25 cellular contexts compared by ENCODE assay signal in genomic region chr11:78927511-78927910, GRCh38.
"Had no signal": no experiment of that assay in that cellular context is flagged by ENCODE, and none has a peak within 500 bp of the region (broad histone marks: within the 10 kb centered on the region; RNA-seq: fewer than 3 reads in every experiment).

No MANE protein-coding gene starts in this region.

- H3K9me3 Mint-ChIP-seq: activated B cell treated with CpG ODN at 0.5 μM for 24 hours; activated T-cell treated with anti-CD3 and anti-CD28 coated beads, Interleukin-2, amount 50 U/mL, for 4 hours; activated T-helper 2 cell treated with anti-CD3 and anti-CD28 coated beads, Interferon-gamma antibody, Interleukin-2, Interleukin-4, amounts not matched to agents 10 μg/mL and 5 μg/mL and 100 μg/mL, durations not matched to agents 14 hours and 24 hours and 36 hours had no signal

- H3K4me3 Mint-ChIP-seq: activated B cell treated with CpG ODN at 0.5 μM for 24 hours; activated CD4-positive, alpha-beta T cell treated with anti-CD3 and anti-CD28 coated beads for 36 hours; activated naive CD8-positive, alpha-beta T cell; activated T-cell treated with anti-CD3 and anti-CD28 coated beads, Interleukin-2, amount 50 U/mL, for 4 hours; naive thymus-derived CD8-positive, alpha-beta T cell had no signal

- H3K27ac ChIP-seq: adrenal gland, ascending aorta, colonic mucosa, esophagus muscularis mucosa, left ventricle myocardium inferior, sigmoid colon, testis, upper lobe of left lung had no signal

- H3K9me3 ChIP-seq: adrenal gland, ascending aorta, colonic mucosa, esophagus muscularis mucosa, left ventricle myocardium inferior, sigmoid colon, testis, upper lobe of left lung had no signal

- H3K36me3 ChIP-seq: adrenal gland, ascending aorta, colonic mucosa, esophagus muscularis mucosa, left ventricle myocardium inferior, sigmoid colon, upper lobe of left lung had no signal

- H3K27ac Mint-ChIP-seq: activated B cell treated with CpG ODN at 0.5 μM for 24 hours; activated CD4-positive, alpha-beta T cell treated with anti-CD3 and anti-CD28 coated beads for 36 hours; activated naive CD8-positive, alpha-beta T cell; activated T-helper 2 cell treated with anti-CD3 and anti-CD28 coated beads, Interferon-gamma antibody, Interleukin-2, Interleukin-4, amounts not matched to agents 10 μg/mL and 5 μg/mL and 100 μg/mL, durations not matched to agents 14 hours and 24 hours and 36 hours; naive thymus-derived CD8-positive, alpha-beta T cell; progenitor cell of endocrine pancreas had no signal

- H3K36me3 Mint-ChIP-seq: activated naive CD8-positive, alpha-beta T cell; naive thymus-derived CD8-positive, alpha-beta T cell had no signal

- H3K27me3 Mint-ChIP-seq: progenitor cell of endocrine pancreas had no signal

- H3K4me3 ChIP-seq: adrenal gland, ascending aorta, colonic mucosa, esophagus muscularis mucosa, left ventricle myocardium inferior, sigmoid colon, testis, upper lobe of left lung had no signal

- DNase-seq: activated B cell treated with CpG ODN at 0.5 μM for 24 hours; activated CD4-positive, alpha-beta T cell treated with anti-CD3 and anti-CD28 coated beads for 36 hours; activated CD4-positive, alpha-beta T cell treated with anti-CD3 and anti-CD28 coated beads, Interleukin-2, amount 50 U/mL, for 4 hours; activated CD8-positive, alpha-beta memory T cell treated with anti-CD3 and anti-CD28 coated beads, Interleukin-2, amount 50 U/mL, for 48 hours; activated naive CD4-positive, alpha-beta T cell; activated T-cell treated with anti-CD3 and anti-CD28 coated beads, Interleukin-2, amount 50 U/mL, for 4 hours; adrenal gland; colonic mucosa; glutamatergic neuron; hippocampal formation; kidney glomerular epithelial cell; left ventricle myocardium inferior; naive thymus-derived CD8-positive, alpha-beta T cell; retina; sigmoid colon; stimulated activated CD4-positive, alpha-beta T cell treated with anti-CD3 and anti-CD28 coated beads, Interleukin-4, amount 100 ng/mL, for 1 hour; stimulated activated naive CD4-positive, alpha-beta T cell; T1000; testis; upper lobe of left lung had no signal

- H3K4me1 Mint-ChIP-seq: activated B cell treated with CpG ODN at 0.5 μM for 24 hours; activated CD4-positive, alpha-beta T cell treated with anti-CD3 and anti-CD28 coated beads for 36 hours; naive thymus-derived CD8-positive, alpha-beta T cell had no signal

- H3K4me1 ChIP-seq: adrenal gland, ascending aorta, colonic mucosa, left ventricle myocardium inferior, testis, upper lobe of left lung had no signal

- H3K27me3 ChIP-seq: adrenal gland, ascending aorta, colonic mucosa, esophagus muscularis mucosa, sigmoid colon, testis, upper lobe of left lung had no signal
